ENCODE assay signal across 20 cellular contexts in the genomic region with DNA sequence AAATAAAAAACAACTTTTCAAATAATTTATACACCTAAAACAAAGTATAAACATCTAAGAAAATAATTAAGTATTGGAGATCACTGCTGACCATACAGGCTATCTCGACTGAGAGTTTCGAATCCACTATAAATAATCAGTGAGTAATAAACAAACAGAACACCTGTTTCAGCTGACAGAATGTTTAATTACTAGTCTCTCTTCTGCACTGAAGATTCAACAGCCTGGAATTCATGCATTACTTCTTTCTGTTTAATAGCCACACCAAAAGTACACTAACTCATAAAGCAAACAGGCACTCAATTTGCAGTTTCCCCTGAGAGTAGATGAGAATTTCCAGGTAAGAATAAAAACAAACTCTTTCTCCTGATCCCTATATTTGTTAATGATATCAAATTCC.
DNase-seq lines count a peak whose midpoint lies in the region; ATAC-seq and TF ChIP-seq lines count a peak whose summit lies in the region.
"Had no signal": no experiment of that assay in that cellular context is flagged by ENCODE, and none has a peak within 500 bp of the region (broad histone marks: within the 10 kb centered on the region; RNA-seq: fewer than 3 reads in every experiment).

No MANE protein-coding gene starts in this region.

- H3K36me3 ChIP-seq in uterus: no peaks in the 10 kb centered on the region
- H3K36me3 ChIP-seq: lower lobe of right lung had no signal

- no peak overlapping the region for H3K4me3 Mint-ChIP-seq in activated naive CD8-positive, alpha-beta T cell
- no peak overlapping the region for H3K4me3 Mint-ChIP-seq in activated naive CD8-positive, alpha-beta T cell treated with anti-CD3 and anti-CD28 coated beads, Interleukin-2, amount 50 U/mL, for 24 hours
- H3K4me3 Mint-ChIP-seq in central memory CD8-positive, alpha-beta T cell: no peak overlapping the region
- H3K4me3 Mint-ChIP-seq in natural killer cell: no peak overlapping the region
- H3K4me3 Mint-ChIP-seq: dendritic cell treated with granulocyte-macrophage colony-stimulating factor and Interleukin-4, amounts not matched to agents 40 ng/mL and 50 ng/mL, for 4 days; nephron had no signal

- no peak for DNase-seq in activated naive CD8-positive, alpha-beta T cell treated with anti-CD3 and anti-CD28 coated beads, Interleukin-2, amount 50 U/mL, for 24 hours
- no peak for DNase-seq in central memory CD8-positive, alpha-beta T cell (ENCODE audit: low spot score in 2 of 2)
- DNase-seq in natural killer cell (no peak), uterus (no peak), NCI-H2029 treated with DMSO at 0.1 percent for 48 hours (lab: John Stamatoyannopoulos, UW) (no peak), cortex of kidney (lab: John Stamatoyannopoulos, UW) (no peak)
- DNase-seq: activated CD4-positive, alpha-beta T cell treated with anti-CD3 and anti-CD28 coated beads for 1 hour; activated CD8-positive, alpha-beta memory T cell treated with anti-CD3 and anti-CD28 coated beads, Interleukin-2, amount 50 U/mL, for 4 hours; activated naive CD4-positive, alpha-beta T cell treated with Interleukin-2 at 50 U/mL for 16 hours; body of pancreas; GDM1; lower lobe of right lung; NCI-H1694 treated with DMSO at 0.1 percent for 48 hours; T-helper 9 cell had no signal

- peak overlapping the region; percentile 47 for H3K27ac Mint-ChIP-seq in activated naive CD8-positive, alpha-beta T cell
- H3K27ac Mint-ChIP-seq in activated naive CD8-positive, alpha-beta T cell treated with anti-CD3 and anti-CD28 coated beads, Interleukin-2, amount 50 U/mL, for 24 hours: no peak overlapping the region
- peak overlapping the region; percentile 73 for H3K27ac Mint-ChIP-seq in central memory CD8-positive, alpha-beta T cell (ENCODE audit: low read depth)
- H3K27ac Mint-ChIP-seq in natural killer cell: peak overlapping the region; percentile 71 to 79
- H3K27ac Mint-ChIP-seq: dendritic cell treated with granulocyte-macrophage colony-stimulating factor and Interleukin-4, amounts not matched to agents 40 ng/mL and 50 ng/mL, for 4 days had no signal

- no peak for TF ChIP-seq POLR2A in uterus (IDR thresholded peaks at IDR 0.05)

- H3K27me3 Mint-ChIP-seq in activated naive CD8-positive, alpha-beta T cell: no peaks in the 10 kb centered on the region
- no peaks in the 10 kb centered on the region for H3K27me3 Mint-ChIP-seq in activated naive CD8-positive, alpha-beta T cell treated with anti-CD3 and anti-CD28 coated beads, Interleukin-2, amount 50 U/mL, for 24 hours
- no peaks in the 10 kb centered on the region for H3K27me3 Mint-ChIP-seq in central memory CD8-positive, alpha-beta T cell
- no peaks in the 10 kb centered on the region for H3K27me3 Mint-ChIP-seq in natural killer cell (ENCODE audit: low read depth in 2 of 2)
- H3K27me3 Mint-ChIP-seq: dendritic cell treated with granulocyte-macrophage colony-stimulating factor and Interleukin-4, amounts not matched to agents 40 ng/mL and 50 ng/mL, for 4 days had no signal

- intact Hi-C loops in natural killer cell (cut with micrococcal nuclease): loop anchor here (10.0 kb wide), 1 partner anchor 50 kb away; no protein-coding TSS in a partner anchor
- intact Hi-C loops in uterus (cut with DNase I; ENCODE audit: low total_unique reads): no loop called here

- no peaks in the 10 kb centered on the region for H3K9me3 ChIP-seq in uterus
- H3K9me3 ChIP-seq: body of pancreas, lower lobe of right lung, SJSA1 had no signal

- H3K27me3 ChIP-seq in uterus: no peaks in the 10 kb centered on the region
- H3K27me3 ChIP-seq: body of pancreas, SJSA1 had no signal

- H3K4me3 ChIP-seq in uterus: no peak overlapping the region
- H3K4me3 ChIP-seq: body of pancreas, lower lobe of right lung, SJSA1 had no signal

- H3K27ac ChIP-seq in uterus: peak overlapping the region; percentile 32 to 66
- H3K27ac ChIP-seq: body of pancreas, lower lobe of right lung, SJSA1 had no signal

- peaks cover 64% of the 10 kb centered on the region for H3K4me1 Mint-ChIP-seq in activated naive CD8-positive, alpha-beta T cell (ENCODE audit: low read depth)
- H3K4me1 Mint-ChIP-seq in activated naive CD8-positive, alpha-beta T cell treated with anti-CD3 and anti-CD28 coated beads, Interleukin-2, amount 50 U/mL, for 24 hours: peaks cover 53% of the 10 kb centered on the region
- H3K4me1 Mint-ChIP-seq in central memory CD8-positive, alpha-beta T cell: peaks cover 47% of the 10 kb centered on the region
- H3K4me1 Mint-ChIP-seq in natural killer cell: peaks cover 66 to 79% of the 10 kb centered on the region in 2 donors

- no peak for ATAC-seq in activated naive CD8-positive, alpha-beta T cell treated with anti-CD3 and anti-CD28 coated beads, Interleukin-2, amount 50 U/mL, for 24 hours
- ATAC-seq in central memory CD8-positive, alpha-beta T cell (replicated peaks; ENCODE audit: extremely low read depth, poor library complexity, severe bottlenecking): no peak
- ATAC-seq in natural killer cell (no peak), GM21360 (IDR thresholded peaks at IDR 0.05; ENCODE audit: unreplicated experiment) (no peak)
- ATAC-seq: body of pancreas, HepG2 had no signal

- H3K36me3 Mint-ChIP-seq in activated naive CD8-positive, alpha-beta T cell: peaks cover 23% of the 10 kb centered on the region
- peaks cover 8% of the 10 kb centered on the region for H3K36me3 Mint-ChIP-seq in activated naive CD8-positive, alpha-beta T cell treated with anti-CD3 and anti-CD28 coated beads, Interleukin-2, amount 50 U/mL, for 24 hours (ENCODE audit: low read depth)
- peaks cover 3% of the 10 kb centered on the region for H3K36me3 Mint-ChIP-seq in central memory CD8-positive, alpha-beta T cell (ENCODE audit: insufficient read depth)
- H3K36me3 Mint-ChIP-seq in natural killer cell: no peaks in the 10 kb centered on the region

- H3K4me1 ChIP-seq in uterus: peaks cover 0 to 5% of the 10 kb centered on the region in 2 donors
- H3K4me1 ChIP-seq: body of pancreas had no signal

- TF ChIP-seq CTCF in natural killer cell (IDR thresholded peaks at IDR 0.05) (no peak), uterus (IDR thresholded peaks at IDR 0.05) (no peak)

- H3K9me3 Mint-ChIP-seq in activated naive CD8-positive, alpha-beta T cell (ENCODE audit: low read depth): no peaks in the 10 kb centered on the region
- no peaks in the 10 kb centered on the region for H3K9me3 Mint-ChIP-seq in activated naive CD8-positive, alpha-beta T cell treated with anti-CD3 and anti-CD28 coated beads, Interleukin-2, amount 50 U/mL, for 24 hours
- no peaks in the 10 kb centered on the region for H3K9me3 Mint-ChIP-seq in central memory CD8-positive, alpha-beta T cell
- no peaks in the 10 kb centered on the region for H3K9me3 Mint-ChIP-seq in natural killer cell
- H3K9me3 Mint-ChIP-seq: dendritic cell treated with granulocyte-macrophage colony-stimulating factor and Interleukin-4, amounts not matched to agents 40 ng/mL and 50 ng/mL, for 4 days; nephron had no signal
